In genomic region chr4:126267689-126268088, GRCh38 we compare ENCODE assay signal across 18 cellular contexts.
DNase-seq lines count a peak whose midpoint lies in the region; ATAC-seq and TF ChIP-seq lines count a peak whose summit lies in the region.
"Had no signal": no experiment of that assay in that cellular context is flagged by ENCODE, and none has a peak within 500 bp of the region (broad histone marks: within the 10 kb centered on the region; RNA-seq: fewer than 3 reads in every experiment).

No MANE protein-coding gene starts in this region.

- ATAC-seq in GM18868 (IDR thresholded peaks at IDR 0.05; ENCODE audit: unreplicated experiment) = no peak
- ATAC-seq: right lobe of liver, Right ventricle myocardium inferior had no signal

- no peak overlapping the region for H3K9ac ChIP-seq in fibroblast of lung (ENCODE audit: insufficient read depth, low read length)

- H3K4me3 ChIP-seq in fibroblast of lung (replicated peaks in 1 of 4; ENCODE audit: control extremely low read depth in 1 of 4, insufficient read depth in 1 of 4, low read depth in 3 of 4, low read length in 4 of 4) (no peak overlapping the region), osteoblast (ENCODE audit: insufficient read depth, low read length) (no peak overlapping the region)
- H3K4me3 ChIP-seq: right lobe of liver, testis had no signal

- no peaks in the 10 kb centered on the region for H3K9me3 ChIP-seq in fibroblast of lung (ENCODE audit: control insufficient read depth, insufficient read depth, low read depth, low read length)
- H3K9me3 ChIP-seq in osteoblast (ENCODE audit: low read depth, low read length) = no peaks in the 10 kb centered on the region
- H3K9me3 ChIP-seq: right lobe of liver, testis had no signal

- no peaks in the 10 kb centered on the region for H4K20me1 ChIP-seq in fibroblast of lung (ENCODE audit: control insufficient read depth, extremely low read depth, insufficient read depth, low read length)
- no peaks in the 10 kb centered on the region for H4K20me1 ChIP-seq in osteoblast (ENCODE audit: insufficient read depth, low read length)

- H3K27ac ChIP-seq in fibroblast of lung (ENCODE audit: insufficient read depth, low read length) (no peak overlapping the region), osteoblast (ENCODE audit: low read depth, low read length) (peak overlapping the region; percentile 63)
- H3K27ac ChIP-seq: right lobe of liver, testis had no signal

- H3K4me2 ChIP-seq in fibroblast of lung (ENCODE audit: extremely low read depth, insufficient read depth, low read length) (no peak overlapping the region), osteoblast (ENCODE audit: insufficient read depth, low read length) (no peak overlapping the region)

- H3K79me2 ChIP-seq in fibroblast of lung (ENCODE audit: control insufficient read depth, insufficient read depth, low read length) (no peaks in the 10 kb centered on the region), osteoblast (ENCODE audit: insufficient read depth, low read length) (no peaks in the 10 kb centered on the region)

- TF ChIP-seq CTCF in fibroblast of lung (conservative IDR thresholded peaks at IDR 0.05 in 1 of 2, IDR thresholded peaks at IDR 0.05 in 1 of 2; ENCODE audit: low read depth in 1 of 2, low read length in 2 of 2) (no peak), osteoblast (IDR thresholded peaks at IDR 0.05; ENCODE audit: extremely low read depth, low read depth, low read length) (no peak)

- H3K4me1 ChIP-seq in fibroblast of lung (ENCODE audit: control insufficient read depth, extremely low read depth, insufficient read depth, low read length) (no peaks in the 10 kb centered on the region), osteoblast (ENCODE audit: insufficient read depth, low read length) (peaks cover 11% of the 10 kb centered on the region)
- H3K4me1 ChIP-seq: right lobe of liver had no signal

- no peak overlapping the region for H2AFZ ChIP-seq in fibroblast of lung (ENCODE audit: low read length)
- no peak overlapping the region for H2AFZ ChIP-seq in osteoblast (ENCODE audit: low read length)

- H3K27me3 ChIP-seq in fibroblast of lung (ENCODE audit: control insufficient read depth, insufficient read depth, low read length) = no peaks in the 10 kb centered on the region
- no peaks in the 10 kb centered on the region for H3K27me3 ChIP-seq in osteoblast (ENCODE audit: insufficient read depth, low read length)
- H3K27me3 ChIP-seq: right lobe of liver, testis had no signal

- H3K36me3 ChIP-seq in fibroblast of lung (ENCODE audit: control insufficient read depth, insufficient read depth, low read length) (no peaks in the 10 kb centered on the region), osteoblast (ENCODE audit: insufficient read depth, low read length) (no peaks in the 10 kb centered on the region)
- H3K36me3 ChIP-seq: right lobe of liver had no signal

- peak; percentile 34 for DNase-seq in EH (ENCODE audit: low read depth)
- peak; percentile 67 for DNase-seq in NCI-H460 (ENCODE audit: extremely low read depth, low read depth)
- DNase-seq in fibroblast of lung (ENCODE audit: low read depth in 2 of 2) = peak; percentile 53 to 60
- DNase-seq in osteoblast (ENCODE audit: insufficient read length, low spot score, missing footprints) = peak; percentile 14
- DNase-seq in DMS53 treated with DMSO at 0.1 percent for 48 hours (lab: John Stamatoyannopoulos, UW; ENCODE audit: unreplicated experiment) = no peak
- no peak for DNase-seq in NCI-H345 (lab: John Stamatoyannopoulos, UW)
- DNase-seq: activated naive CD4-positive, alpha-beta T cell treated with anti-CD3 and anti-CD28 coated beads, Interleukin-2, amount 50 U/mL, for 16 hours; AML-193; DMS79 treated with DMSO at 0.1 percent for 48 hours; H7; MM.1S; NCI-H146; NCI-H2171 treated with DMSO at 0.1 percent for 48 hours; NCI-H82; right lobe of liver; testis had no signal

Comparison
In these comparisons a context has a peak if more than half of its experiments do, and no peak if none do; other contexts are left out.
1. DNase-seq: peak in EH (single experiment), NCI-H460 (single experiment), fibroblast of lung (2 of 2) and osteoblast (single experiment); none in DMS53 treated with DMSO at 0.1 percent for 48 hours (single experiment) and NCI-H345 (single experiment).